1 cellular context compared by ENCODE assay signal in the genomic region with DNA sequence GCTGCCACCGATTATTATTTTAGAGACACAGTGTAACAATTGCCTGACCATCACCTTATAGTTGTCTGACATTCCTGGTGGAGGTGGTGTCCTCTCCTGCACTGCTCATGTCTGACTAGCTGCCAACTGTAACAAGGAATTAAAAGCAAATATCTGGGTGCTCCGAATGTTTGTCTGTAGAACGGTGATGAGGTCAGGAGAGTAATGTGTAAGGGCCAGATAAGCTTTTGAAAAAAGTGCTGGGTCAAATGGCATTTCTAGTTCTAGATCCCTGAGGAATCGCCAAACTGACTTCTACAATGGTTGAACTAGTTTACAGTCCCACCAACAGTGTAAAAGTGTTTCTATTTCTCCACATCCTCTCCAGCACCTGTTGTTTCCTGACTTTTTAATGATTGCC.
TF ChIP-seq lines count a peak whose summit lies in the region.
"Not testable (repeated sequence)": the region's sequence is repeated elsewhere in the genome, so short reads cannot be mapped to it uniquely, and the experiment has no call there.

No MANE protein-coding gene starts in this region.

TF ChIP-seq in K562, 482 proteins besides CTCF, POLR2A, EP300 and RAD21 (continued from another document):
- TF ChIP-seq NFIC (IDR thresholded peaks at IDR 0.05) (peak; percentile 73), STAT5A (IDR thresholded peaks at IDR 0.05; ENCODE audit: borderline replicate concordance, low read length) (peak; percentile 66), TEAD4 (IDR thresholded peaks at IDR 0.05; ENCODE audit: low read length) (peak; percentile 88), NFE2 (IDR thresholded peaks at IDR 0.05; ENCODE audit: low read depth) (0 out of 2 replicates have a peak, but pooled peaks have one; percentile 12), TBP (optimal IDR thresholded peaks at IDR 0.05; ENCODE audit: low read depth, low read length) (peak; percentile 12), NR2C1 (IDR thresholded peaks at IDR 0.05) (peak; percentile 65), NR2C1 (tag; IDR thresholded peaks at IDR 0.05) (peak; percentile 64), ZNF384 (IDR thresholded peaks at IDR 0.05; ENCODE audit: low read depth, low read length) (peak; percentile 86), GATA2 (CRISPR knock-in tag; IDR thresholded peaks at IDR 0.05) (peak; percentile 13; the same call in 1 of the 2 replicates), NRF1 (conservative IDR thresholded peaks at IDR 0.05 in 1 of 2, IDR thresholded peaks at IDR 0.05 in 1 of 2) (peak; percentile 18 to 39; a peak in 2 of 4 replicates), CBFA2T3 (IDR thresholded peaks at IDR 0.05) (peak; percentile 94), MTA2 (IDR thresholded peaks at IDR 0.05; ENCODE audit: low read depth) (peak; percentile 85), CREM (IDR thresholded peaks at IDR 0.05; ENCODE audit: low read depth) (peak; percentile 33; the same call in 1 of the 2 replicates), CXXC5 (CRISPR knock-in tag; IDR thresholded peaks at IDR 0.05) (peak; percentile 26), RCOR1 (IDR thresholded peaks at IDR 0.05; ENCODE audit: borderline replicate concordance in 1 of 2, low read depth in 2 of 2, low read length in 2 of 2) (0 out of 4 replicates have a peak, but pooled peaks of 1 of the 2 experiments have one; percentile 4), SMARCC2 (IDR thresholded peaks at IDR 0.05; ENCODE audit: low read depth) (peak; percentile 60; the same call in 1 of the 2 replicates), FOXM1 (IDR thresholded peaks at IDR 0.05; ENCODE audit: low read depth) (peak; percentile 74), TAL1 (IDR thresholded peaks at IDR 0.05) (peak; percentile 91), FOXA3 (CRISPR knock-in tag; conservative IDR thresholded peaks at IDR 0.05 in 1 of 2, IDR thresholded peaks at IDR 0.05 in 1 of 2) (peak; percentile 50 to 58; a peak in 2 of 4 replicates), SMARCE1 (IDR thresholded peaks at IDR 0.05) (peak; percentile 74), PML (IDR thresholded peaks at IDR 0.05; ENCODE audit: low read length) (peak; percentile 67; the same call in 1 of the 2 replicates), TCF3 (CRISPR knock-in tag; IDR thresholded peaks at IDR 0.05) (peak; percentile 90), HDAC2 (IDR thresholded peaks at IDR 0.05) (0 out of 2 replicates have a peak, but pooled peaks have one; percentile 23), POLR2AphosphoS5 (IDR thresholded peaks at IDR 0.05; ENCODE audit: control insufficient read depth, insufficient read depth, low read depth, low read length) (peak; percentile 76), HDAC3 (IDR thresholded peaks at IDR 0.05; ENCODE audit: borderline replicate concordance, partially characterized antibody) (peak; percentile 66), CC2D1A (IDR thresholded peaks at IDR 0.05) (peak; percentile 66; the same call in 1 of the 2 replicates), KLF16 (IDR thresholded peaks at IDR 0.05) (peak; percentile 45; the same call in 1 of the 2 replicates), MYC (IDR thresholded peaks at IDR 0.05; ENCODE audit: low read depth, low read length) (0 out of 2 replicates have a peak, but pooled peaks have one; percentile 17), ARID1B (IDR thresholded peaks at IDR 0.05) (peak; percentile 93)
- not testable (repeated sequence) for TF ChIP-seq TEAD4 (CRISPR knock-in tag; IDR thresholded peaks at IDR 0.05; ENCODE audit: borderline replicate concordance); FOXM1 (CRISPR knock-in tag; IDR thresholded peaks at IDR 0.05; ENCODE audit: low read depth); MYC (CRISPR knock-in tag; IDR thresholded peaks at IDR 0.05; ENCODE audit: borderline replicate concordance, low read depth)
- TF ChIP-seq, protein P1, sequence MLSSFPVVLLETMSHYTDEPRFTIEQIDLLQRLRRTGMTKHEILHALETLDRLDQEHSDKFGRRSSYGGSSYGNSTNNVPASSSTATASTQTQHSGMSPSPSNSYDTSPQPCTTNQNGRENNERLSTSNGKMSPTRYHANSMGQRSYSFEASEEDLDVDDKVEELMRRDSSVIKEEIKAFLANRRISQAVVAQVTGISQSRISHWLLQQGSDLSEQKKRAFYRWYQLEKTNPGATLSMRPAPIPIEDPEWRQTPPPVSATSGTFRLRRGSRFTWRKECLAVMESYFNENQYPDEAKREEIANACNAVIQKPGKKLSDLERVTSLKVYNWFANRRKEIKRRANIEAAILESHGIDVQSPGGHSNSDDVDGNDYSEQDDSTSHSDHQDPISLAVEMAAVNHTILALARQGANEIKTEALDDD (IDR thresholded peaks at IDR 0.05) = peak; percentile 42; the same call in 1 of the 2 replicates
- TF ChIP-seq, protein P2, sequence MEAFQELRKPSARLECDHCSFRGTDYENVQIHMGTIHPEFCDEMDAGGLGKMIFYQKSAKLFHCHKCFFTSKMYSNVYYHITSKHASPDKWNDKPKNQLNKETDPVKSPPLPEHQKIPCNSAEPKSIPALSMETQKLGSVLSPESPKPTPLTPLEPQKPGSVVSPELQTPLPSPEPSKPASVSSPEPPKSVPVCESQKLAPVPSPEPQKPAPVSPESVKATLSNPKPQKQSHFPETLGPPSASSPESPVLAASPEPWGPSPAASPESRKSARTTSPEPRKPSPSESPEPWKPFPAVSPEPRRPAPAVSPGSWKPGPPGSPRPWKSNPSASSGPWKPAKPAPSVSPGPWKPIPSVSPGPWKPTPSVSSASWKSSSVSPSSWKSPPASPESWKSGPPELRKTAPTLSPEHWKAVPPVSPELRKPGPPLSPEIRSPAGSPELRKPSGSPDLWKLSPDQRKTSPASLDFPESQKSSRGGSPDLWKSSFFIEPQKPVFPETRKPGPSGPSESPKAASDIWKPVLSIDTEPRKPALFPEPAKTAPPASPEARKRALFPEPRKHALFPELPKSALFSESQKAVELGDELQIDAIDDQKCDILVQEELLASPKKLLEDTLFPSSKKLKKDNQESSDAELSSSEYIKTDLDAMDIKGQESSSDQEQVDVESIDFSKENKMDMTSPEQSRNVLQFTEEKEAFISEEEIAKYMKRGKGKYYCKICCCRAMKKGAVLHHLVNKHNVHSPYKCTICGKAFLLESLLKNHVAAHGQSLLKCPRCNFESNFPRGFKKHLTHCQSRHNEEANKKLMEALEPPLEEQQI (IDR thresholded peaks at IDR 0.05) = peak; percentile 73
- TF ChIP-seq, protein P3, sequence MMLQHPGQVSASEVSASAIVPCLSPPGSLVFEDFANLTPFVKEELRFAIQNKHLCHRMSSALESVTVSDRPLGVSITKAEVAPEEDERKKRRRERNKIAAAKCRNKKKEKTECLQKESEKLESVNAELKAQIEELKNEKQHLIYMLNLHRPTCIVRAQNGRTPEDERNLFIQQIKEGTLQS (IDR thresholded peaks at IDR 0.05) = peak; percentile 63
- TF ChIP-seq, protein P3 (CRISPR knock-in tag; conservative IDR thresholded peaks at IDR 0.05) = not testable (repeated sequence)
